35 cellular contexts compared by ENCODE assay signal in the genomic region with DNA sequence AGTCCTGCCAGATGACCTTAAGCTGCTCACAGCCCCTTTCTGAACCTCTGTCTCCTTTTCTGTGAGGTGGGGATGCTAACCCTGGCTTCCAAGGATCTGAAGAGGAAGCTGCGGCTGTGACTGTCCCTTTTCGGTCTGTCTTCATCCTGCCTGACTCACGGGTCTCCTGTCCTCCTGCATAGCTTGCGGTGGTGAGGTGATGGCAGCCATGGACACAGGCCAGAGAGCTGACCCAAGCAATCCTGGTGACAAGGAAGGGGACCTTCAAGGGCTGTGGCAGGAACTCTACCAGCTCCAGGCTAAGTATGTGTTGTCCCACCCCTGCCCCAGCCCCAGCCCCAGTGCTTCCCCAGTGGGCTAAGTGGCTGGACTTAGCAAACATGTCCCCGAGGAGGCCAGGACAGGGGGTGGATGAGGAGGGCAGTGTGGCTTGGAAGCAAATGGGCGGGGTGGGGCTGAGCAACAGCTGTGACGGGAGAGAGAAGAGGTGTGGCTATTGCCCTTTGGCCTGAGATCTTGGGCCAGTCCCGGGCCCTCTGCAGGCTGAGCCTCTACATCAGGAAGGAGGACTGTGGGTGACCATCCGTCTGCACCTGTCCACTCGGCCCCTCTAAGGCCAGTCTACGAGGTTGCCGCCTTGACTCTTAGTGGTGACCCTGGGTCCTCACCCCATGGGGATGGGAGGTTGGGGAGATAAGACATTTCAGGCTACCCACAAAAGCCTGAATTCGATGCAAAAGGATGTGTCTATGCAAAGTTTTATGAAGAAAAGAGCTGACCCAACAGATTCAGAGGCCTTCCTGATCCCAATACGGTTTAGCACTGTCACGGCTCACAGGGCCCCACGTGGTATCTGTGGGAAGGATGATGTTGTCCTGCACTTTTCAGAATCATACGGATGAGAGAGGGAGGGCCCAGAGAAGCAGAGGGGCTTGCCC. TPM values are rescaled to one million over a fixed set of nuclear protein-coding genes. Genes with fewer than 3 reads are reported as not detected.
DNase-seq lines count a peak whose midpoint lies in the region; ATAC-seq and TF ChIP-seq lines count a peak whose summit lies in the region.
"Had no signal": no experiment of that assay in that cellular context is flagged by ENCODE, and none has a peak within 500 bp of the region (broad histone marks: within the 10 kb centered on the region; RNA-seq: fewer than 3 reads in every experiment).

No MANE protein-coding gene starts in this region.

- no peak for TF ChIP-seq EP300 in stomach (IDR thresholded peaks at IDR 0.05)

- no peak for ATAC-seq in stimulated activated naive CD8-positive, alpha-beta T cell treated with anti-CD3 and anti-CD28 coated beads, Interleukin-15, amount 100 ng/mL, for 72 hours
- ATAC-seq in mucosa of descending colon = peak; percentile 73
- ATAC-seq: activated T-helper 17 cell treated with anti-CD3 and anti-CD28 coated beads, Interleukin-2, amount 50 U/mL, for 72 hours; HCT116; naive thymus-derived CD8-positive, alpha-beta T cell had no signal

- H3K4me3 Mint-ChIP-seq in T-helper 2 cell treated with Interferon-gamma antibody and Interleukin-4, amounts not matched to agents 5 μg/mL and 100 μg/mL, for 36 hours = no peak overlapping the region
- no peak overlapping the region for H3K4me3 Mint-ChIP-seq in stimulated activated naive CD8-positive, alpha-beta T cell treated with anti-CD3 and anti-CD28 coated beads, Interleukin-15, Interleukin-2, amounts not matched to agents 100 ng/mL and 50 ng/mL, for 24 hours
- H3K4me3 Mint-ChIP-seq in stimulated activated naive CD8-positive, alpha-beta T cell treated with anti-CD3 and anti-CD28 coated beads, Interleukin-15, amount 100 ng/mL, for 72 hours = no peak overlapping the region
- H3K4me3 Mint-ChIP-seq: activated T-helper 17 cell treated with anti-CD3 and anti-CD28 coated beads, Interleukin-2, amount 50 U/mL, for 72 hours; CD4-positive, CD25-positive, alpha-beta regulatory T cell; mesothelial cell of epicardium; naive thymus-derived CD8-positive, alpha-beta T cell had no signal

- no peaks in the 10 kb centered on the region for H3K36me3 ChIP-seq in mucosa of descending colon (ENCODE audit: low read depth)
- H3K36me3 ChIP-seq in stomach = no peaks in the 10 kb centered on the region
- H3K36me3 ChIP-seq: SJCRH30, vagina had no signal

- H3K4me1 ChIP-seq in mucosa of descending colon (ENCODE audit: low read depth) (peaks cover 3% of the 10 kb centered on the region), stomach (peaks cover 0 to 32% (median 11%) of the 10 kb centered on the region in 4 donors)

- H3K36me3 Mint-ChIP-seq in T-helper 2 cell treated with Interferon-gamma antibody and Interleukin-4, amounts not matched to agents 5 μg/mL and 100 μg/mL, for 36 hours (ENCODE audit: low read depth) = no peaks in the 10 kb centered on the region
- no peaks in the 10 kb centered on the region for H3K36me3 Mint-ChIP-seq in stimulated activated naive CD8-positive, alpha-beta T cell treated with anti-CD3 and anti-CD28 coated beads, Interleukin-15, Interleukin-2, amounts not matched to agents 100 ng/mL and 50 ng/mL, for 24 hours (ENCODE audit: low read depth)
- H3K36me3 Mint-ChIP-seq: CD4-positive, CD25-positive, alpha-beta regulatory T cell; mesothelial cell of epicardium; naive thymus-derived CD8-positive, alpha-beta T cell had no signal

- TF ChIP-seq POLR2A in stomach (IDR thresholded peaks at IDR 0.05) = no peak

- peak overlapping the region; percentile 26 for H3K27ac Mint-ChIP-seq in T-helper 2 cell treated with Interferon-gamma antibody and Interleukin-4, amounts not matched to agents 5 μg/mL and 100 μg/mL, for 36 hours
- peak overlapping the region; percentile 63 for H3K27ac Mint-ChIP-seq in stimulated activated naive CD8-positive, alpha-beta T cell treated with anti-CD3 and anti-CD28 coated beads, Interleukin-15, Interleukin-2, amounts not matched to agents 100 ng/mL and 50 ng/mL, for 24 hours
- H3K27ac Mint-ChIP-seq in stimulated activated naive CD8-positive, alpha-beta T cell treated with anti-CD3 and anti-CD28 coated beads, Interleukin-15, amount 100 ng/mL, for 72 hours = peak overlapping the region in 1 of 2 donors; percentile 82
- H3K27ac Mint-ChIP-seq: activated T-helper 17 cell treated with anti-CD3 and anti-CD28 coated beads, Interleukin-2, amount 50 U/mL, for 72 hours; CD4-positive, CD25-positive, alpha-beta regulatory T cell; mesothelial cell of epicardium; naive thymus-derived CD8-positive, alpha-beta T cell had no signal

- peaks cover 0 to 37% (median 9%) of the 10 kb centered on the region in 3 donors for H3K27me3 ChIP-seq in stomach
- H3K27me3 ChIP-seq: SJCRH30, vagina had no signal

- TF ChIP-seq CTCF in mucosa of descending colon (IDR thresholded peaks at IDR 0.05) (no peak), stomach (IDR thresholded peaks at IDR 0.05) (no peak)

- intact Hi-C loops in mucosa of descending colon (cut with DNase I, micrococcal nuclease) = no loop called here
- intact Hi-C loops in stomach (cut with DNase I; ENCODE audit: low total_unique reads) = no loop called here

- H3K4me1 Mint-ChIP-seq in T-helper 2 cell treated with Interferon-gamma antibody and Interleukin-4, amounts not matched to agents 5 μg/mL and 100 μg/mL, for 36 hours (ENCODE audit: low read depth) = peaks cover 40% of the 10 kb centered on the region
- peaks cover 64% of the 10 kb centered on the region for H3K4me1 Mint-ChIP-seq in stimulated activated naive CD8-positive, alpha-beta T cell treated with anti-CD3 and anti-CD28 coated beads, Interleukin-15, Interleukin-2, amounts not matched to agents 100 ng/mL and 50 ng/mL, for 24 hours (ENCODE audit: low read depth)
- H3K4me1 Mint-ChIP-seq in stimulated activated naive CD8-positive, alpha-beta T cell treated with anti-CD3 and anti-CD28 coated beads, Interleukin-15, amount 100 ng/mL, for 72 hours = peaks cover 87% of the 10 kb centered on the region
- H3K4me1 Mint-ChIP-seq: activated T-helper 17 cell treated with anti-CD3 and anti-CD28 coated beads, Interleukin-2, amount 50 U/mL, for 72 hours had no signal

- H3K4me3 ChIP-seq in mucosa of descending colon (no peak overlapping the region), stomach (no peak overlapping the region)
- H3K4me3 ChIP-seq: SJCRH30, vagina had no signal

- no peak for DNase-seq in T-helper 2 cell treated with Interferon-gamma antibody and Interleukin-4, amounts not matched to agents 5 μg/mL and 100 μg/mL, for 36 hours (ENCODE audit: low spot score)
- DNase-seq in T-helper 2 cell = no peak
- no peak for DNase-seq in stimulated activated naive CD8-positive, alpha-beta T cell treated with anti-CD3 and anti-CD28 coated beads, Interleukin-15, amount 100 ng/mL, for 72 hours
- peak in 1 of 3 donors; percentile 44 for DNase-seq in mucosa of descending colon
- peak; percentile 30 for DNase-seq in stomach
- no peak for DNase-seq in globus pallidus (ENCODE audit: low spot score)
- DNase-seq in NCI-H226 = no peak
- DNase-seq: activated CD4-positive, alpha-beta T cell treated with anti-CD3 and anti-CD28 coated beads, Interleukin-2, amount 50 U/mL, for 4 hours; activated CD4-positive, CD25-positive, alpha-beta regulatory T cell; activated CD8-positive, alpha-beta memory T cell treated with anti-CD3 and anti-CD28 coated beads, Interleukin-2, amount 50 U/mL, for 4 hours; caudate nucleus; CD4-positive, CD25-positive, alpha-beta regulatory T cell; cortex of kidney; DMS79 treated with DMSO at 0.1 percent for 48 hours; GDM1; islet precursor cell; Kasumi-1; naive thymus-derived CD8-positive, alpha-beta T cell; NCI-H1436 treated with DMSO at 0.1 percent for 48 hours; NCI-H345; NCI-H774; occipital lobe; stimulated activated naive CD4-positive, alpha-beta T cell had no signal

- no peak overlapping the region for H3K27ac ChIP-seq in stomach
- H3K27ac ChIP-seq: SJCRH30, vagina had no signal

- no peaks in the 10 kb centered on the region for H3K9me3 Mint-ChIP-seq in T-helper 2 cell treated with Interferon-gamma antibody and Interleukin-4, amounts not matched to agents 5 μg/mL and 100 μg/mL, for 36 hours
- H3K9me3 Mint-ChIP-seq in stimulated activated naive CD8-positive, alpha-beta T cell treated with anti-CD3 and anti-CD28 coated beads, Interleukin-15, Interleukin-2, amounts not matched to agents 100 ng/mL and 50 ng/mL, for 24 hours = no peaks in the 10 kb centered on the region
- no peaks in the 10 kb centered on the region for H3K9me3 Mint-ChIP-seq in stimulated activated naive CD8-positive, alpha-beta T cell treated with anti-CD3 and anti-CD28 coated beads, Interleukin-15, amount 100 ng/mL, for 72 hours
- H3K9me3 Mint-ChIP-seq: activated T-helper 17 cell treated with anti-CD3 and anti-CD28 coated beads, Interleukin-2, amount 50 U/mL, for 72 hours; CD4-positive, CD25-positive, alpha-beta regulatory T cell; mesothelial cell of epicardium; naive thymus-derived CD8-positive, alpha-beta T cell had no signal

- H3K27me3 Mint-ChIP-seq in T-helper 2 cell treated with Interferon-gamma antibody and Interleukin-4, amounts not matched to agents 5 μg/mL and 100 μg/mL, for 36 hours (ENCODE audit: low read depth) = no peaks in the 10 kb centered on the region
- no peaks in the 10 kb centered on the region for H3K27me3 Mint-ChIP-seq in stimulated activated naive CD8-positive, alpha-beta T cell treated with anti-CD3 and anti-CD28 coated beads, Interleukin-15, Interleukin-2, amounts not matched to agents 100 ng/mL and 50 ng/mL, for 24 hours
- peaks cover 11% of the 10 kb centered on the region for H3K27me3 Mint-ChIP-seq in stimulated activated naive CD8-positive, alpha-beta T cell treated with anti-CD3 and anti-CD28 coated beads, Interleukin-15, amount 100 ng/mL, for 72 hours
- H3K27me3 Mint-ChIP-seq: activated T-helper 17 cell treated with anti-CD3 and anti-CD28 coated beads, Interleukin-2, amount 50 U/mL, for 72 hours had no signal

- no peaks in the 10 kb centered on the region for H3K9me3 ChIP-seq in mucosa of descending colon
- H3K9me3 ChIP-seq in stomach = no peaks in the 10 kb centered on the region
- H3K9me3 ChIP-seq: SJCRH30, vagina had no signal

- WGBS in stomach, 5 donors = 77 to 81% (median 77%) methylated on average over 16 to 17 of the region's 17 CpGs

RNA-seq across cellular contexts. Expression of gene CCDC197, which starts 1.1 kb away (rescaled TPM):
- total RNA-seq in mucosa of descending colon (not detected), stomach (not detected)
- not detected for polyA plus RNA-seq in stomach
- total RNA-seq: A172; CD4-positive, CD25-positive, alpha-beta regulatory T cell; liver; mesothelial cell of epicardium; naive thymus-derived CD8-positive, alpha-beta T cell; occipital lobe; pulmonary artery endothelial cell; RPMI7951; SJCRH30; vagina had no signal
- polyA plus RNA-seq: CD4-positive, CD25-positive, alpha-beta regulatory T cell; esophagus; liver; naive thymus-derived CD8-positive, alpha-beta T cell; thymus had no signal

RNA-seq across cellular contexts. Expression of gene ASB2, which starts 21.8 kb away (rescaled TPM):
- total RNA-seq in mucosa of descending colon (10 to 100 TPM in 1 of 3 donors, 1 to 10 TPM in 2; 5.2 to 89.1 (median 8.8) TPM), stomach (100 to 1,000 TPM in 1 of 5 donors, 10 to 100 TPM in 3, 1 to 10 TPM in 1; 9.6 to 199 (median 34.8) TPM)
- polyA plus RNA-seq in stomach = 10 to 100 TPM in 1 of 3 donors, 1 to 10 TPM in 2; 2.0 to 17.1 (median 2.2) TPM
- total RNA-seq: A172, occipital lobe, pulmonary artery endothelial cell had no signal

RNA-seq across cellular contexts. Expression of gene OTUB2, which starts 27.9 kb away (rescaled TPM):
- total RNA-seq in mucosa of descending colon (1 to 10 TPM; 1.3 to 3.5 (median 1.4) TPM), stomach (1 to 10 TPM in 1 of 5 donors, under 1 TPM in 2, not detected in 2; 0.45 to 4.1 (median 0.92) TPM)
- polyA plus RNA-seq in stomach = under 1 TPM; 0.46 to 0.75 (median 0.50) TPM
